ENCODE assay signal across 19 cellular contexts in genomic region chr16:84529607-84530006, GRCh38. TPM values are rescaled to one million over a fixed set of nuclear protein-coding genes. Genes with fewer than 3 reads are reported as not detected.
A peak's percentile ranks its signal among the peaks of the same experiment; 100 is the strongest.
DNase-seq lines count a peak whose midpoint lies in the region; ATAC-seq, FAIRE-seq and TF ChIP-seq lines count a peak whose summit lies in the region.
"Had no signal": no experiment of that assay in that cellular context is flagged by ENCODE, and none has a peak within 500 bp of the region (broad histone marks: within the 10 kb centered on the region; RNA-seq: fewer than 3 reads in every experiment).

No MANE protein-coding gene starts in this region.

- H2BK20ac ChIP-seq in IMR-90 (ENCODE audit: low read depth, low read length) = no peak overlapping the region

- no peaks in the 10 kb centered on the region; a peak in 1 of 4 replicates for H3K79me1 ChIP-seq in IMR-90 (ENCODE audit: low read depth in 1 of 2, low read length in 2 of 2)
- no peaks in the 10 kb centered on the region for H3K79me1 ChIP-seq in neuronal stem cell (ENCODE audit: low read depth, low read length)

- no peak overlapping the region for H4K5ac ChIP-seq in IMR-90 (ENCODE audit: low read depth, low read length)

- H3K27me3 ChIP-seq in IMR-90 (ENCODE audit: control insufficient read depth, insufficient read depth, low read length) = no peaks in the 10 kb centered on the region
- peaks cover 0 to 3% of the 10 kb centered on the region in 2 experiments; a peak in 2 of 5 replicates for H3K27me3 ChIP-seq in K562 (ENCODE audit: control insufficient read depth in 2 of 2, insufficient read depth in 2 of 2, low read length in 2 of 2)
- no peaks in the 10 kb centered on the region for H3K27me3 ChIP-seq in neuronal stem cell (ENCODE audit: control insufficient read depth in 3 of 3, insufficient read depth in 3 of 3, low read depth in 1 of 3, low read length in 3 of 3)
- H3K27me3 ChIP-seq: BLaER1 had no signal

- H4K20me1 ChIP-seq in IMR-90 (ENCODE audit: insufficient read depth, low read length) (no peaks in the 10 kb centered on the region), K562 (replicated peaks; ENCODE audit: control insufficient read depth, insufficient read depth, low read length) (no peaks in the 10 kb centered on the region)
- H4K20me1 ChIP-seq: BLaER1 had no signal

- H3K23ac ChIP-seq in IMR-90 (ENCODE audit: low read depth, low read length) (no peak overlapping the region), neuronal stem cell (ENCODE audit: low read depth, low read length, poor library complexity) (no peak overlapping the region)

- no peak overlapping the region for H3K18ac ChIP-seq in IMR-90 (ENCODE audit: low read depth, low read length)
- H3K18ac ChIP-seq in neuronal stem cell (ENCODE audit: low read length) = no peak overlapping the region

- TF ChIP-seq RAD21 in IMR-90 (IDR thresholded peaks at IDR 0.05; ENCODE audit: low read length) (no peak), K562 (CRISPR knock-in tag; conservative IDR thresholded peaks at IDR 0.05 in 1 of 2, IDR thresholded peaks at IDR 0.05 in 1 of 2) (no peak)

- no peaks in the 10 kb centered on the region for H3K79me2 ChIP-seq in K562 (ENCODE audit: control insufficient read depth, insufficient read depth, low read length)

- H3K27me3 Mint-ChIP-seq in activated naive CD8-positive, alpha-beta T cell treated with anti-CD3 and anti-CD28 coated beads, Interleukin-2, amount 10 ng/mL, durations not matched to agents 7 days and 5 days = no peaks in the 10 kb centered on the region
- H3K27me3 Mint-ChIP-seq in activated naive CD8-positive, alpha-beta T cell treated with anti-CD3 and anti-CD28 coated beads for 36 hours = no peaks in the 10 kb centered on the region
- peaks cover 11% of the 10 kb centered on the region for H3K27me3 Mint-ChIP-seq in activated CD4-positive, alpha-beta T cell treated with anti-CD3 and anti-CD28 coated beads, Interleukin-2, amount 10 ng/mL, durations not matched to agents 7 days and 5 days
- peaks cover 28 to 41% of the 10 kb centered on the region in 2 donors for H3K27me3 Mint-ChIP-seq in stimulated activated naive B cell treated with anti-CD40 and anti-IgM and Interleukin-4, amounts not matched to agents 10 μg/mL and 1 μg/mL and 100 μg/mL, for 72 hours

- H3K4me3 ChIP-seq in IMR-90 (ENCODE audit: insufficient read depth, low read depth, low read length) = no peak overlapping the region
- no peak overlapping the region for H3K4me3 ChIP-seq in K562
- H3K4me3 ChIP-seq in neuronal stem cell (ENCODE audit: low read length in 2 of 2) = no peak overlapping the region
- H3K4me3 ChIP-seq: BLaER1 had no signal

- peak overlapping the region; percentile 95; the same call in 2 of the 3 replicates for H2BK15ac ChIP-seq in IMR-90 (ENCODE audit: low read depth, low read length)
- peak overlapping the region; percentile 25 for H2BK15ac ChIP-seq in neuronal stem cell (ENCODE audit: low read length)

- dilution Hi-C loops in IMR-90 (cut with HindIII; ENCODE audit: low sequenced_read_pairs, unreplicated experiment) = no loop called here

- H3K27ac ChIP-seq in IMR-90 (ENCODE audit: insufficient read depth, low read length) = no peak overlapping the region
- no peak overlapping the region for H3K27ac ChIP-seq in K562 (ENCODE audit: extremely low read depth, low read depth, low read length)
- H3K27ac ChIP-seq in neuronal stem cell (replicated peaks; ENCODE audit: low read length) = no peak overlapping the region
- H3K27ac ChIP-seq: BLaER1, HL-60 had no signal

- H4K8ac ChIP-seq in IMR-90 (ENCODE audit: low read depth in 2 of 2, low read length in 2 of 2) = no peak overlapping the region
- no peak overlapping the region for H4K8ac ChIP-seq in neuronal stem cell (ENCODE audit: low read depth, low read length)

- peaks cover 67% of the 10 kb centered on the region for H3K36me3 Mint-ChIP-seq in activated naive CD8-positive, alpha-beta T cell treated with anti-CD3 and anti-CD28 coated beads, Interleukin-2, amount 10 ng/mL, durations not matched to agents 7 days and 5 days
- H3K36me3 Mint-ChIP-seq in activated naive CD8-positive, alpha-beta T cell treated with anti-CD3 and anti-CD28 coated beads for 36 hours = peaks cover 20% of the 10 kb centered on the region
- peaks cover 11% of the 10 kb centered on the region for H3K36me3 Mint-ChIP-seq in activated CD4-positive, alpha-beta T cell treated with anti-CD3 and anti-CD28 coated beads, Interleukin-2, amount 10 ng/mL, durations not matched to agents 7 days and 5 days (ENCODE audit: low read depth)
- H3K36me3 Mint-ChIP-seq in stimulated activated naive B cell treated with anti-CD40 and anti-IgM and Interleukin-4, amounts not matched to agents 10 μg/mL and 1 μg/mL and 100 μg/mL, for 72 hours = peaks cover 6 to 8% of the 10 kb centered on the region in 2 donors

- peaks cover 19% of the 10 kb centered on the region for H3K4me1 ChIP-seq in IMR-90 (ENCODE audit: control insufficient read depth, insufficient read depth, low read length)
- H3K4me1 ChIP-seq in K562 (replicated peaks in 1 of 2; ENCODE audit: control insufficient read depth in 2 of 2, insufficient read depth in 2 of 2, low read length in 2 of 2) = peaks cover 16 to 17% of the 10 kb centered on the region in 2 experiments; a peak in 4 of 5 replicates
- peaks cover 32 to 34% of the 10 kb centered on the region in 2 donors for H3K4me1 ChIP-seq in neuronal stem cell (ENCODE audit: control insufficient read depth in 2 of 2, insufficient read depth in 1 of 2, low read depth in 1 of 2, low read length in 2 of 2)

- peak overlapping the region; percentile 93 for H2AK5ac ChIP-seq in IMR-90 (ENCODE audit: low read depth, low read length)
- H2AK5ac ChIP-seq in neuronal stem cell (ENCODE audit: low read depth, low read length) = peak overlapping the region; percentile 77

- peak overlapping the region; percentile 23; the same call in 1 of the 2 replicates for H2BK120ac ChIP-seq in IMR-90 (ENCODE audit: low read depth, low read length)
- no peak overlapping the region for H2BK120ac ChIP-seq in neuronal stem cell (ENCODE audit: low read depth, low read length)

- peaks cover 7% of the 10 kb centered on the region for H3K9me3 ChIP-seq in IMR-90 (ENCODE audit: control insufficient read depth, insufficient read depth, low read length)
- no peaks in the 10 kb centered on the region for H3K9me3 ChIP-seq in K562 (replicated peaks; ENCODE audit: control insufficient read depth, insufficient read depth, low read depth, low read length)
- H3K9me3 ChIP-seq in neuronal stem cell (replicated peaks in 1 of 2; ENCODE audit: control insufficient read depth in 2 of 2, insufficient read depth in 1 of 2, low read depth in 1 of 2, low read length in 2 of 2) = peaks cover 16 to 18% of the 10 kb centered on the region in 2 donors

- BruUV-seq in IMR-90 (replicated peaks; lab: Mats Ljungman, UMichigan) = no TSS peak
- no TSS peak for BruUV-seq in K562 (replicated peaks; lab: Mats Ljungman, UMichigan)

- no peak for DNase-seq in activated naive CD8-positive, alpha-beta T cell treated with anti-CD3 and anti-CD28 coated beads, Interleukin-2, amount 10 ng/mL, durations not matched to agents 7 days and 5 days
- DNase-seq in activated naive CD8-positive, alpha-beta T cell treated with anti-CD3 and anti-CD28 coated beads for 36 hours = no peak
- DNase-seq in IMR-90 (no peak), K562 (ENCODE audit: extremely low read depth in 1 of 4, low spot score in 3 of 4) (no peak), neuronal stem cell (ENCODE audit: low spot score) (no peak), NCI-H187 treated with DMSO at 0.1 percent for 48 hours (lab: John Stamatoyannopoulos, UW) (no peak)
- no peak for DNase-seq in activated CD4-positive, alpha-beta T cell treated with anti-CD3 and anti-CD28 coated beads, Interleukin-2, amount 10 ng/mL, durations not matched to agents 7 days and 5 days
- DNase-seq in stimulated activated naive B cell treated with anti-CD40 and anti-IgM and Interleukin-4, amounts not matched to agents 10 μg/mL and 1 μg/mL and 100 μg/mL, for 72 hours = no peak
- DNase-seq: 8988T; CD8-positive, alpha-beta T cell; DMS 273 treated with DMSO at 0.1 percent for 48 hours; DMS79; GF-D8; GOT3; H9; KG1 had no signal

- TF ChIP-seq EP300 in K562 (IDR thresholded peaks at IDR 0.05; ENCODE audit: low read length) = no peak

- H3K9me3 Mint-ChIP-seq in activated naive CD8-positive, alpha-beta T cell treated with anti-CD3 and anti-CD28 coated beads, Interleukin-2, amount 10 ng/mL, durations not matched to agents 7 days and 5 days = peaks cover 14% of the 10 kb centered on the region
- peaks cover 8% of the 10 kb centered on the region for H3K9me3 Mint-ChIP-seq in activated naive CD8-positive, alpha-beta T cell treated with anti-CD3 and anti-CD28 coated beads for 36 hours
- H3K9me3 Mint-ChIP-seq in activated CD4-positive, alpha-beta T cell treated with anti-CD3 and anti-CD28 coated beads, Interleukin-2, amount 10 ng/mL, durations not matched to agents 7 days and 5 days = peaks cover 13% of the 10 kb centered on the region
- peaks cover 4 to 8% of the 10 kb centered on the region in 2 donors for H3K9me3 Mint-ChIP-seq in stimulated activated naive B cell treated with anti-CD40 and anti-IgM and Interleukin-4, amounts not matched to agents 10 μg/mL and 1 μg/mL and 100 μg/mL, for 72 hours

- no peak for FAIRE-seq in K562 (lab: Jason Lieb, UNC)

- H3K4me3 Mint-ChIP-seq in activated naive CD8-positive, alpha-beta T cell treated with anti-CD3 and anti-CD28 coated beads, Interleukin-2, amount 10 ng/mL, durations not matched to agents 7 days and 5 days = peak overlapping the region; percentile 12
- H3K4me3 Mint-ChIP-seq in activated naive CD8-positive, alpha-beta T cell treated with anti-CD3 and anti-CD28 coated beads for 36 hours = no peak overlapping the region
- no peak overlapping the region for H3K4me3 Mint-ChIP-seq in activated CD4-positive, alpha-beta T cell treated with anti-CD3 and anti-CD28 coated beads, Interleukin-2, amount 10 ng/mL, durations not matched to agents 7 days and 5 days
- no peak overlapping the region for H3K4me3 Mint-ChIP-seq in stimulated activated naive B cell treated with anti-CD40 and anti-IgM and Interleukin-4, amounts not matched to agents 10 μg/mL and 1 μg/mL and 100 μg/mL, for 72 hours
- H3K4me3 Mint-ChIP-seq: CD8-positive, alpha-beta T cell; H9; IgD-negative memory B cell had no signal

- TF ChIP-seq CTCF in IMR-90 (conservative IDR thresholded peaks at IDR 0.05; ENCODE audit: low read depth, low read length) (no peak), K562 (IDR thresholded peaks at IDR 0.05 in 2 of 3, conservative IDR thresholded peaks at IDR 0.05 in 1 of 3; ENCODE audit: insufficient read depth in 2 of 3, low read depth in 1 of 3, low read length in 3 of 3) (no peak)

- H2BK5ac ChIP-seq in IMR-90 (ENCODE audit: low read depth, low read length, poor library complexity, severe bottlenecking) (no peak overlapping the region), neuronal stem cell (ENCODE audit: low read length) (no peak overlapping the region)

- H2BK12ac ChIP-seq in neuronal stem cell (ENCODE audit: low read length) = no peak overlapping the region

- H2AFZ ChIP-seq in IMR-90 (replicated peaks; ENCODE audit: low read length, poor library complexity) = no peak overlapping the region
- no peak overlapping the region for H2AFZ ChIP-seq in K562 (ENCODE audit: low read depth, low read length)
- H2AFZ ChIP-seq in neuronal stem cell (ENCODE audit: low read length) = no peak overlapping the region

- intact Hi-C loops in IMR-90 (cut with micrococcal nuclease) (loop anchor here (5.0 kb wide), 1 partner anchor 68 kb away; no protein-coding TSS in a partner anchor), K562 (cut with micrococcal nuclease) (no loop called here)

- no CpG with 5 or more reads among the region's 3 CpGs for WGBS in IMR-90 (ENCODE audit: extremely low coverage in 2 of 2, insufficient read length in 1 of 2), 2 experiments
- 42% methylated on average over 3 of the region's 3 CpGs for WGBS in K562 (ENCODE audit: insufficient coverage, low coverage, missing lambda C conversion rate)
- WGBS in neuronal stem cell (ENCODE audit: extremely low coverage in 2 of 2, insufficient read length in 2 of 2, insufficient replicate concordance in 1 of 2), 2 donors = no CpG with 5 or more reads among the region's 3 CpGs

- H3K14ac ChIP-seq in IMR-90 (replicated peaks; ENCODE audit: low read depth, low read length) = peak overlapping the region; percentile 6; the same call in 1 of the 2 replicates
- no peak overlapping the region for H3K14ac ChIP-seq in neuronal stem cell (ENCODE audit: low read length)

- no peak overlapping the region for H3K27ac Mint-ChIP-seq in activated naive CD8-positive, alpha-beta T cell treated with anti-CD3 and anti-CD28 coated beads, Interleukin-2, amount 10 ng/mL, durations not matched to agents 7 days and 5 days
- no peak overlapping the region for H3K27ac Mint-ChIP-seq in activated naive CD8-positive, alpha-beta T cell treated with anti-CD3 and anti-CD28 coated beads for 36 hours
- H3K27ac Mint-ChIP-seq in activated CD4-positive, alpha-beta T cell treated with anti-CD3 and anti-CD28 coated beads, Interleukin-2, amount 10 ng/mL, durations not matched to agents 7 days and 5 days = no peak overlapping the region
- H3K27ac Mint-ChIP-seq in stimulated activated naive B cell treated with anti-CD40 and anti-IgM and Interleukin-4, amounts not matched to agents 10 μg/mL and 1 μg/mL and 100 μg/mL, for 72 hours = no peak overlapping the region
- H3K27ac Mint-ChIP-seq: CD8-positive, alpha-beta T cell; IgD-negative memory B cell had no signal

- no peak overlapping the region for H3K9ac ChIP-seq in IMR-90 (ENCODE audit: low read depth, low read length)
- H3K9ac ChIP-seq in K562 (ENCODE audit: insufficient read depth in 1 of 2, low read depth in 2 of 2, low read length in 2 of 2) = no peak overlapping the region
- H3K9ac ChIP-seq in neuronal stem cell (ENCODE audit: low read depth, low read length, poor library complexity) = no peak overlapping the region
- H3K9ac ChIP-seq: BLaER1 had no signal

- no peak overlapping the region for H2AK9ac ChIP-seq in IMR-90 (replicated peaks; ENCODE audit: low read depth, low read length, poor library complexity)

- POLR2A ChIA-PET in activated naive CD8-positive, alpha-beta T cell treated with anti-CD3 and anti-CD28 coated beads, Interleukin-2, amount 10 ng/mL, durations not matched to agents 7 days and 5 days (lab: Charles Lee) = interaction anchor here (0.8 to 2.7 kb wide), 4 partner anchors 10 to 20 kb away, joined by 3 to 10 read pairs (median 4); no protein-coding TSS in a partner anchor
- POLR2A ChIA-PET in IMR-90 (lab: Charles Lee; ENCODE audit: unreplicated experiment) = no interaction called here
- POLR2A ChIA-PET in K562 (lab: Yijun Ruan, JAX) = interaction anchor here (1.2 to 2.5 kb wide), 3 partner anchors 10 to 87 kb away, joined by 6 to 8 read pairs (median 8); no protein-coding TSS in a partner anchor
- POLR2A ChIA-PET in activated CD4-positive, alpha-beta T cell treated with anti-CD3 and anti-CD28 coated beads, Interleukin-2, amount 10 ng/mL, durations not matched to agents 7 days and 5 days (lab: Charles Lee) = no interaction called here

- H3K4ac ChIP-seq in IMR-90 (ENCODE audit: low read depth, low read length) = no peak overlapping the region; the same call in 1 of the 2 replicates
- no peak overlapping the region for H3K4ac ChIP-seq in neuronal stem cell (ENCODE audit: low read length)

- in situ Hi-C loops in IMR-90 (cut with MboI; ENCODE audit: low sequenced_read_pairs) = no loop called here
- in situ Hi-C loops in K562 (cut with MboI) = no loop called here

- no peak for ATAC-seq in activated naive CD8-positive, alpha-beta T cell treated with anti-CD3 and anti-CD28 coated beads, Interleukin-2, amount 10 ng/mL, durations not matched to agents 7 days and 5 days (ENCODE audit: low read depth)
- no peak for ATAC-seq in IMR-90 (ENCODE audit: low read depth)
- ATAC-seq in K562 = no peak
- no peak for ATAC-seq in stimulated activated naive B cell treated with anti-CD40 and anti-IgM and Interleukin-4, amounts not matched to agents 10 μg/mL and 1 μg/mL and 100 μg/mL, for 72 hours (replicated peaks)
- ATAC-seq: CD8-positive, alpha-beta T cell had no signal

- H3K36me3 ChIP-seq in IMR-90 (ENCODE audit: control insufficient read depth, insufficient read depth, low read length) (no peaks in the 10 kb centered on the region), K562 (ENCODE audit: control insufficient read depth, insufficient read depth, low read length) (no peaks in the 10 kb centered on the region), neuronal stem cell (replicated peaks in 1 of 2; ENCODE audit: control insufficient read depth in 2 of 2, insufficient read depth in 2 of 2, low read length in 2 of 2) (no peaks in the 10 kb centered on the region)
- H3K36me3 ChIP-seq: BLaER1 had no signal

- H3K4me2 ChIP-seq in IMR-90 (ENCODE audit: low read depth, low read length) (no peak overlapping the region), K562 (ENCODE audit: insufficient read depth, low read length) (no peak overlapping the region), neuronal stem cell (ENCODE audit: insufficient read depth, low read length, poor library complexity, severe bottlenecking) (no peak overlapping the region)

- CTCF ChIA-PET in IMR-90 (lab: Yijun Ruan, JAX) (interaction anchor here (0.5 kb wide), 1 partner anchor 124 kb away, joined by 3 read pairs; no protein-coding TSS in a partner anchor), K562 (lab: Yijun Ruan, JAX; ENCODE audit: low intra/inter-chr PET ratio) (no interaction called here)
- CTCF ChIA-PET in activated CD4-positive, alpha-beta T cell treated with anti-CD3 and anti-CD28 coated beads, Interleukin-2, amount 10 ng/mL, durations not matched to agents 7 days and 5 days (lab: Charles Lee) = interaction anchor here (0.6 to 2.3 kb wide), 8 partner anchors 10 to 210 kb away, joined by 3 to 8 read pairs (median 4); no protein-coding TSS in a partner anchor

- peaks cover 31% of the 10 kb centered on the region for H3K4me1 Mint-ChIP-seq in activated naive CD8-positive, alpha-beta T cell treated with anti-CD3 and anti-CD28 coated beads, Interleukin-2, amount 10 ng/mL, durations not matched to agents 7 days and 5 days
- H3K4me1 Mint-ChIP-seq in activated naive CD8-positive, alpha-beta T cell treated with anti-CD3 and anti-CD28 coated beads for 36 hours = peaks cover 11% of the 10 kb centered on the region
- peaks cover 11% of the 10 kb centered on the region for H3K4me1 Mint-ChIP-seq in activated CD4-positive, alpha-beta T cell treated with anti-CD3 and anti-CD28 coated beads, Interleukin-2, amount 10 ng/mL, durations not matched to agents 7 days and 5 days
- peaks cover 7 to 11% of the 10 kb centered on the region in 2 donors for H3K4me1 Mint-ChIP-seq in stimulated activated naive B cell treated with anti-CD40 and anti-IgM and Interleukin-4, amounts not matched to agents 10 μg/mL and 1 μg/mL and 100 μg/mL, for 72 hours

- H3K9me1 ChIP-seq in IMR-90 (ENCODE audit: insufficient read depth, low read length) (peaks cover 17% of the 10 kb centered on the region), K562 (ENCODE audit: control insufficient read depth, insufficient read depth, low read length) (no peaks in the 10 kb centered on the region)

- TF ChIP-seq POLR2A in IMR-90 (IDR thresholded peaks at IDR 0.05; ENCODE audit: low read depth, low read length) = no peak
- no peak for TF ChIP-seq POLR2A in K562 (conservative IDR thresholded peaks at IDR 0.05)

- H3K56ac ChIP-seq in IMR-90 (ENCODE audit: extremely low read depth, insufficient read depth, low read length) = no peak overlapping the region

- H4K91ac ChIP-seq in IMR-90 (ENCODE audit: insufficient read depth, low read depth, low read length) (no peak overlapping the region; the same call in 1 of the 2 replicates), neuronal stem cell (ENCODE audit: low read depth, low read length, poor library complexity) (no peak overlapping the region)

RNA-seq across cellular contexts. Expression of gene MEAK7, which starts 25.1 kb away (rescaled TPM):
- total RNA-seq in activated naive CD8-positive, alpha-beta T cell treated with anti-CD3 and anti-CD28 coated beads, Interleukin-2, amount 10 ng/mL, durations not matched to agents 7 days and 5 days = 10 to 100 TPM; 95.7 to 98.3 TPM
- total RNA-seq in activated naive CD8-positive, alpha-beta T cell treated with anti-CD3 and anti-CD28 coated beads for 36 hours = 10 to 100 TPM; 10.4 to 11.3 TPM
- total RNA-seq in IMR-90 (2012; rRNA removed) = 27.4 and 27.8 TPM in 2 replicates
- 36.0 and 39.0 TPM in 2 replicates for polyA plus RNA-seq in IMR-90 (2012; rRNA removed)
- polyA plus RNA-seq in IMR-90 (2012; cell fraction: cytosol; rRNA removed) = 25.1 and 29.9 TPM in 2 replicates
- polyA plus RNA-seq in IMR-90 (2012; cell fraction: nucleus; rRNA removed; ENCODE audit: low replicate concordance) = 31.0 and 35.1 TPM in 2 replicates
- total RNA-seq in K562 (2011; cell fraction: chromatin; rRNA removed; ENCODE audit: low replicate concordance) = 28.0 and 31.3 TPM in 2 replicates
- total RNA-seq in K562 (2011; cell fraction: nucleolus; rRNA removed) = 15.3 and 17.1 TPM in 2 replicates
- 20.8 and 27.1 TPM in 2 replicates for total RNA-seq in K562 (2011; cell fraction: nucleoplasm; rRNA removed)
- total RNA-seq in K562 (2014; rRNA removed) = 6.1 and 7.8 TPM in 2 replicates
- total RNA-seq in K562 (2014; rRNA removed; fragmentation: Illumina TruSeq; extraction: Trizol) = 5.2 and 5.6 TPM in 2 replicates
- total RNA-seq in K562 (2015; rRNA removed; fragmentation: Illumina TruSeq; extraction: Trizol) = 6.5 and 6.6 TPM in 2 replicates
- total RNA-seq in K562 (2021) = 9.8 and 10.0 TPM in 2 replicates
- 13.2 and 14.5 TPM in 2 replicates for polyA plus RNA-seq in K562 (2011; rRNA removed)
- 10.5 and 17.4 TPM in 2 replicates for polyA plus RNA-seq in K562 (2011; cell fraction: cytosol; rRNA removed)
- polyA plus RNA-seq in K562 (2011; cell fraction: nucleus; rRNA removed) = 10.3 and 11.5 TPM in 2 replicates
- 7.7 and 9.3 TPM in 2 replicates for polyA plus RNA-seq in K562 (2012)
- 8.7 and 8.8 TPM in 2 replicates for polyA plus RNA-seq in K562 (2014; fragmentation: Illumina TruSeq; extraction: Trizol)
- 1 to 10 TPM; 1.4 to 1.8 TPM for polyA plus RNA-seq in K562 (2014; fragmentation: Nextera tagmentation; extraction: Ambion mirVana)
- polyA plus RNA-seq in K562 (2014; rRNA removed) = 6.2 and 6.3 TPM in 2 replicates
- 14.5 and 17.2 TPM in 2 replicates for polyA minus RNA-seq in K562 (2011; rRNA and poly(A)+ RNA removed)
- polyA minus RNA-seq in K562 (2011; cell fraction: cytosol; rRNA and poly(A)+ RNA removed) = 9.0 and 11.2 TPM in 2 replicates
- 7.8 and 14.0 TPM in 2 replicates for polyA minus RNA-seq in K562 (2011; cell fraction: nucleus; rRNA and poly(A)+ RNA removed)
- polyA plus RNA-seq in neuronal stem cell (2013, experiment 1 of 2) = 8.0 TPM
- polyA plus RNA-seq in neuronal stem cell (2013, experiment 2 of 2) = 8.4 TPM
- total RNA-seq in activated CD4-positive, alpha-beta T cell treated with anti-CD3 and anti-CD28 coated beads, Interleukin-2, amount 10 ng/mL, durations not matched to agents 7 days and 5 days = 1 to 10 TPM; 8.8 to 10.0 TPM

Comparison
In these comparisons a context has a peak if more than half of its experiments do, and no peak if none do; other contexts are left out.
1. POLR2A ChIA-PET loops: an anchor here in activated naive CD8-positive, alpha-beta T cell treated with anti-CD3 and anti-CD28 coated beads, Interleukin-2, amount 10 ng/mL, durations not matched to agents 7 days and 5 days (0.8 to 2.7 kb wide) and K562 (1.2 to 2.5 kb wide); none called in IMR-90 and activated CD4-positive, alpha-beta T cell treated with anti-CD3 and anti-CD28 coated beads, Interleukin-2, amount 10 ng/mL, durations not matched to agents 7 days and 5 days.